ENCODE assay signal across 10 cellular contexts in the genomic region with DNA sequence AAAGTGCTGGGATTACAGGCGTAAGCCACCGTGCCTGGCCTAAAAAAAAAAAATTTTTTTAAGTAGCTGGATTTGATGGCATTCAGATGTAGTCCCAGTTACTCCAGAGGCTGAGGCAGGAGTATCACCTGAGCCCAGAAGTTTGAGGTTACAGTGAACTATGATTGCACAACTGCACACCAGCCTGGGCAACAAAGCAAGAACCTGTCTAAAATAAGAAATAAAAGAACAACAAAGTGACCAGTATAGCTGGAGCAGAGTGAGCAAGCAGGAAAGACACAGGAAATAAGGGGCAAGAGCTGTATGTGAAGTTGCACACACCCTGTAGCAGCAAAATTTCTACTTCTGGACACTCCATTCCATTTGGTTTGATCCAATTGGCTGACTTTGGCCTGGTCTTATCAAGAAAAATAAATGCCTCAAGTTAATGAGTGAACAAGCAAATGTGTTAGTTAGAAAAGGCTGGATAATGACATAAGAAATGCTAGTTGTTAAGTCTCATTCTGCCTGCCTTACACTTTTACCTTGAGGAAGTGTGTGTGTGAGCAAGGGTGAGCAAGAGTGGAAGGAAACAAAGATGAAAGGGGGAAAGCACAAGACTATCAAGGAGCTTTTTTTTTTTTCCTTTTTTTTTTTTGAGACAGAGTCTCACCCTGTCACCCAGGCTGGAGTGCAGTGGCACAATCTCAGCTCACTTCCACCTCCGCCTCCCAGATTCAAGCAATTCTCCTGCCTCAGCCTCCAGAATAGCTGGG. TPM values are rescaled to one million over a fixed set of nuclear protein-coding genes. Genes with fewer than 3 reads are reported as not detected.
DNase-seq lines count a peak whose midpoint lies in the region; ATAC-seq and TF ChIP-seq lines count a peak whose summit lies in the region.
"Had no signal": no experiment of that assay in that cellular context is flagged by ENCODE, and none has a peak within 500 bp of the region (broad histone marks: within the 10 kb centered on the region; RNA-seq: fewer than 3 reads in every experiment).

No MANE protein-coding gene starts in this region.

- TF ChIP-seq EP300 in stomach (IDR thresholded peaks at IDR 0.05): no peak

- peaks cover 37% of the 10 kb centered on the region for H3K4me1 Mint-ChIP-seq in activated T-helper 2 cell treated with anti-CD3 and anti-CD28 coated beads, Interferon-gamma antibody, Interleukin-2, Interleukin-4, amounts not matched to agents 10 μg/mL and 5 μg/mL and 100 μg/mL, durations not matched to agents 14 hours and 24 hours and 36 hours (ENCODE audit: low read depth)

- TF ChIP-seq POLR2A in stomach (IDR thresholded peaks at IDR 0.05): no peak

- no peaks in the 10 kb centered on the region for H3K27me3 ChIP-seq in left ventricle myocardium inferior (ENCODE audit: low read depth)
- no peaks in the 10 kb centered on the region for H3K27me3 ChIP-seq in stomach

- peaks cover 3% of the 10 kb centered on the region for H3K36me3 Mint-ChIP-seq in activated T-helper 2 cell treated with anti-CD3 and anti-CD28 coated beads, Interferon-gamma antibody, Interleukin-2, Interleukin-4, amounts not matched to agents 10 μg/mL and 5 μg/mL and 100 μg/mL, durations not matched to agents 14 hours and 24 hours and 36 hours (ENCODE audit: low read depth)

- WGBS in stomach, 5 donors: 28 to 61% (median 46%) methylated on average over 3 of the region's 3 CpGs

- no peak for TF ChIP-seq CTCF in left ventricle myocardium inferior (IDR thresholded peaks at IDR 0.05; ENCODE audit: borderline replicate concordance)
- no peak for TF ChIP-seq CTCF in stomach (IDR thresholded peaks at IDR 0.05)
- TF ChIP-seq CTCF in omental fat pad (IDR thresholded peaks at IDR 0.05): no peak

- ATAC-seq in Right ventricle myocardium inferior: no peak
- peak; percentile 2 for ATAC-seq in left lobe of liver
- no peak for ATAC-seq in GM19023 (IDR thresholded peaks at IDR 0.05; ENCODE audit: unreplicated experiment)
- no peak for ATAC-seq in omental fat pad (ENCODE audit: low FRiP score)

- intact Hi-C loops in left ventricle myocardium inferior (cut with micrococcal nuclease) (no loop called here), Right ventricle myocardium inferior (cut with DNase I) (no loop called here), stomach (cut with DNase I; ENCODE audit: low total_unique reads) (no loop called here)
- intact Hi-C loops in activated T-helper 2 cell treated with anti-CD3 and anti-CD28 coated beads, Interferon-gamma antibody, Interleukin-2, Interleukin-4, amounts not matched to agents 10 μg/mL and 5 μg/mL and 100 μg/mL, durations not matched to agents 14 hours and 24 hours and 36 hours (cut with micrococcal nuclease): no loop called here

- H3K27me3 Mint-ChIP-seq in activated T-helper 2 cell treated with anti-CD3 and anti-CD28 coated beads, Interferon-gamma antibody, Interleukin-2, Interleukin-4, amounts not matched to agents 10 μg/mL and 5 μg/mL and 100 μg/mL, durations not matched to agents 14 hours and 24 hours and 36 hours (ENCODE audit: low read depth): no peaks in the 10 kb centered on the region

- no peak for DNase-seq in left ventricle myocardium inferior
- DNase-seq in Right ventricle myocardium inferior (ENCODE audit: missing footprints): no peak
- DNase-seq in activated T-helper 2 cell treated with anti-CD3 and anti-CD28 coated beads, Interferon-gamma antibody, Interleukin-2, Interleukin-4, amounts not matched to agents 10 μg/mL and 5 μg/mL and 100 μg/mL, durations not matched to agents 14 hours and 24 hours and 36 hours (ENCODE audit: low spot score): no peak
- peak; percentile 46 for DNase-seq in left lobe of liver (ENCODE audit: low spot score)
- no peak for DNase-seq in stomach
- DNase-seq in NCI-H1694 treated with DMSO at 0.1 percent for 48 hours (lab: John Stamatoyannopoulos, UW): no peak
- no peak for DNase-seq in omental fat pad (ENCODE audit: low spot score)
- DNase-seq: stimulated activated CD4-positive, alpha-beta T cell treated with anti-CD3 and anti-CD28 coated beads, Interleukin-2, amount 100 ng/mL, for 48 hours had no signal

- no peaks in the 10 kb centered on the region for H3K9me3 Mint-ChIP-seq in activated T-helper 2 cell treated with anti-CD3 and anti-CD28 coated beads, Interferon-gamma antibody, Interleukin-2, Interleukin-4, amounts not matched to agents 10 μg/mL and 5 μg/mL and 100 μg/mL, durations not matched to agents 14 hours and 24 hours and 36 hours

- H3K4me3 ChIP-seq in left ventricle myocardium inferior: no peak overlapping the region
- H3K4me3 ChIP-seq in stomach: no peak overlapping the region
- H3K4me3 ChIP-seq: thoracic aorta had no signal

- H3K27ac Mint-ChIP-seq in activated T-helper 2 cell treated with anti-CD3 and anti-CD28 coated beads, Interferon-gamma antibody, Interleukin-2, Interleukin-4, amounts not matched to agents 10 μg/mL and 5 μg/mL and 100 μg/mL, durations not matched to agents 14 hours and 24 hours and 36 hours: peak overlapping the region; percentile 14

- H3K36me3 ChIP-seq in left ventricle myocardium inferior (no peaks in the 10 kb centered on the region), stomach (peaks cover 0 to 5% (median 2%) of the 10 kb centered on the region in 4 donors)
- H3K36me3 ChIP-seq: thoracic aorta had no signal

- H3K9me3 ChIP-seq in left ventricle myocardium inferior (replicated peaks) (no peaks in the 10 kb centered on the region), stomach (no peaks in the 10 kb centered on the region)
- H3K9me3 ChIP-seq: thoracic aorta had no signal

- H3K4me3 Mint-ChIP-seq in activated T-helper 2 cell treated with anti-CD3 and anti-CD28 coated beads, Interferon-gamma antibody, Interleukin-2, Interleukin-4, amounts not matched to agents 10 μg/mL and 5 μg/mL and 100 μg/mL, durations not matched to agents 14 hours and 24 hours and 36 hours (ENCODE audit: low read depth): no peak overlapping the region

- H3K27ac ChIP-seq in left ventricle myocardium inferior (replicated peaks) (peak overlapping the region; percentile 94), stomach (peak overlapping the region; percentile 63 to 96 (median 85))
- H3K27ac ChIP-seq: thoracic aorta had no signal

- H3K4me1 ChIP-seq in left ventricle myocardium inferior: peaks cover 73% of the 10 kb centered on the region
- peaks cover 24 to 63% (median 50%) of the 10 kb centered on the region in 4 donors for H3K4me1 ChIP-seq in stomach

RNA-seq across cellular contexts. Expression of gene ATP5IF1, which starts 7.9 kb away (rescaled TPM):
- total RNA-seq in left ventricle myocardium inferior (430 TPM), Right ventricle myocardium inferior (355 TPM), left lobe of liver (128 TPM), stomach (100 to 1,000 TPM; 146 to 548 (median 341) TPM), omental fat pad (100 to 1,000 TPM in 2 of 4 donors, 10 to 100 TPM in 2; 92.5 to 149 (median 107) TPM)
- 134 and 137 TPM in 2 replicates for total RNA-seq in activated T-helper 2 cell treated with anti-CD3 and anti-CD28 coated beads, Interferon-gamma antibody, Interleukin-2, Interleukin-4, amounts not matched to agents 10 μg/mL and 5 μg/mL and 100 μg/mL, durations not matched to agents 14 hours and 24 hours and 36 hours
- 100 to 1,000 TPM; 520 to 559 (median 540) TPM for polyA plus RNA-seq in stomach

RNA-seq across cellular contexts. Expression of gene DNAJC8, which starts 11.0 kb away (rescaled TPM):
- total RNA-seq in left ventricle myocardium inferior (55.3 TPM), Right ventricle myocardium inferior (61.2 TPM), left lobe of liver (23.6 TPM), stomach (100 to 1,000 TPM in 1 of 5 donors, 10 to 100 TPM in 4; 38.4 to 111 (median 79.7) TPM), omental fat pad (10 to 100 TPM; 48.3 to 72.2 (median 64.1) TPM)
- 96.2 and 98.9 TPM in 2 replicates for total RNA-seq in activated T-helper 2 cell treated with anti-CD3 and anti-CD28 coated beads, Interferon-gamma antibody, Interleukin-2, Interleukin-4, amounts not matched to agents 10 μg/mL and 5 μg/mL and 100 μg/mL, durations not matched to agents 14 hours and 24 hours and 36 hours
- polyA plus RNA-seq in stomach: 10 to 100 TPM; 59.5 to 75.6 (median 73.2) TPM

RNA-seq across cellular contexts. Expression of gene SESN2, which starts 15.5 kb away (rescaled TPM):
- total RNA-seq in left ventricle myocardium inferior (3.0 TPM), Right ventricle myocardium inferior (2.9 TPM), left lobe of liver (15.2 TPM), stomach (10 to 100 TPM in 1 of 5 donors, 1 to 10 TPM in 4; 2.3 to 20.3 (median 3.3) TPM), omental fat pad (10 to 100 TPM; 13.2 to 20.4 (median 13.8) TPM)
- 7.1 and 7.9 TPM in 2 replicates for total RNA-seq in activated T-helper 2 cell treated with anti-CD3 and anti-CD28 coated beads, Interferon-gamma antibody, Interleukin-2, Interleukin-4, amounts not matched to agents 10 μg/mL and 5 μg/mL and 100 μg/mL, durations not matched to agents 14 hours and 24 hours and 36 hours
- polyA plus RNA-seq in stomach: 10 to 100 TPM in 1 of 3 donors, 1 to 10 TPM in 2; 6.7 to 11.5 (median 7.9) TPM
